6 cellular contexts compared by ENCODE assay signal in genomic region chr12:6938353-6939186, GRCh38. TPM values are rescaled to one million over a fixed set of nuclear protein-coding genes. Genes with fewer than 3 reads are reported as not detected.
DNase-seq lines count a peak whose midpoint lies in the region; ATAC-seq and TF ChIP-seq lines count a peak whose summit lies in the region.

No MANE protein-coding gene starts in this region.

- H2AK5ac ChIP-seq in mesenchymal stem cell (ENCODE audit: low read length, severe bottlenecking) = peak overlapping the region; percentile 72

- peak overlapping the region in 1 of 2 experiments; percentile 0 for H3K4ac ChIP-seq in mesenchymal stem cell (ENCODE audit: low read depth in 1 of 2, low read length in 2 of 2)

- H4K91ac ChIP-seq in mesenchymal stem cell (ENCODE audit: low read length) = peak overlapping the region; percentile 71

- peak overlapping the region in 1 of 2 experiments; percentile 78 for H3K4me3 ChIP-seq in mesenchymal stem cell (ENCODE audit: insufficient read depth in 1 of 2, low read depth in 1 of 2, low read length in 2 of 2)

- no peak overlapping the region for H2AFZ ChIP-seq in mesenchymal stem cell (ENCODE audit: low read depth, low read length)

- H3K9ac ChIP-seq in mesenchymal stem cell (ENCODE audit: low read length) = peak overlapping the region; percentile 92

- no peaks in the 10 kb centered on the region for H3K27me3 Mint-ChIP-seq in CD14-positive monocyte (ENCODE audit: low read depth in 3 of 3)
- no peaks in the 10 kb centered on the region for H3K27me3 Mint-ChIP-seq in activated T-helper 17 cell treated with anti-CD3 and anti-CD28 coated beads, Interleukin-2, amount 50 U/mL, for 72 hours

- H3K4me3 Mint-ChIP-seq in CD14-positive monocyte = peak overlapping the region; percentile 78 to 79
- peak overlapping the region; percentile 89 for H3K4me3 Mint-ChIP-seq in activated T-helper 17 cell treated with anti-CD3 and anti-CD28 coated beads, Interleukin-2, amount 50 U/mL, for 72 hours

- H3K18ac ChIP-seq in mesenchymal stem cell (ENCODE audit: low read depth in 1 of 2, low read length in 2 of 2) = no peak overlapping the region

- no peaks in the 10 kb centered on the region for H3K9me3 ChIP-seq in mesenchymal stem cell (ENCODE audit: control insufficient read depth, low read length)

- intact Hi-C loops in CD14-positive monocyte (cut with micrococcal nuclease) = loop anchor here (2.0 to 5.0 kb wide), 2 partner anchors 32 to 34 kb away; partner anchors contain the start of genes EMG1 (in 2 of the 2) and PHB2 (in 2 of the 2)

- no peak overlapping the region for H2BK120ac ChIP-seq in mesenchymal stem cell (ENCODE audit: low read depth, low read length)

- DNase-seq in CD14-positive monocyte (ENCODE audit: low spot score) (no peak), mesenchymal stem cell (no peak), activated gamma-delta T cell (lab: John Stamatoyannopoulos, UW) (no peak), NCI-H510A treated with DMSO at 0.1 percent for 48 hours (lab: John Stamatoyannopoulos, UW) (no peak)

- H3K9me3 Mint-ChIP-seq in CD14-positive monocyte = no peaks in the 10 kb centered on the region
- no peaks in the 10 kb centered on the region for H3K9me3 Mint-ChIP-seq in activated T-helper 17 cell treated with anti-CD3 and anti-CD28 coated beads, Interleukin-2, amount 50 U/mL, for 72 hours

- peaks cover 44% of the 10 kb centered on the region for H3K4me1 ChIP-seq in mesenchymal stem cell (ENCODE audit: control insufficient read depth, insufficient read depth, low read depth, low read length)

- peaks cover 44% of the 10 kb centered on the region for H3K4me1 Mint-ChIP-seq in CD14-positive monocyte
- H3K4me1 Mint-ChIP-seq in activated T-helper 17 cell treated with anti-CD3 and anti-CD28 coated beads, Interleukin-2, amount 50 U/mL, for 72 hours = peaks cover 26% of the 10 kb centered on the region

- H3K79me1 ChIP-seq in mesenchymal stem cell (replicated peaks; ENCODE audit: low read length, poor library complexity, severe bottlenecking) = peaks cover 11% of the 10 kb centered on the region

- peaks cover 68 to 77% of the 10 kb centered on the region in 2 experiments for H3K36me3 ChIP-seq in mesenchymal stem cell (ENCODE audit: control insufficient read depth in 1 of 2, insufficient read depth in 2 of 2, low read depth in 1 of 2, low read length in 2 of 2)

- 95% methylated on average over 32 of the region's 32 CpGs for WGBS in mesenchymal stem cell

- H2BK12ac ChIP-seq in mesenchymal stem cell (ENCODE audit: low read length in 2 of 2) = peak overlapping the region in 1 of 2 experiments; percentile 34

- TF ChIP-seq CTCF in CD14-positive monocyte (IDR thresholded peaks at IDR 0.05) = peak; percentile 50

- no peak overlapping the region for H3K23ac ChIP-seq in mesenchymal stem cell (ENCODE audit: low read length in 2 of 2)

- no peak overlapping the region for H3K14ac ChIP-seq in mesenchymal stem cell (ENCODE audit: low read length in 2 of 2)

- H3K27ac ChIP-seq in mesenchymal stem cell (ENCODE audit: low read length, poor library complexity, severe bottlenecking) = peak overlapping the region; percentile 46

- H3K36me3 Mint-ChIP-seq in CD14-positive monocyte = peaks cover 13 to 25% of the 10 kb centered on the region in 2 donors
- H3K36me3 Mint-ChIP-seq in activated T-helper 17 cell treated with anti-CD3 and anti-CD28 coated beads, Interleukin-2, amount 50 U/mL, for 72 hours (ENCODE audit: low read depth) = peaks cover 84% of the 10 kb centered on the region

- no peak overlapping the region for H2BK5ac ChIP-seq in mesenchymal stem cell (ENCODE audit: low read depth, low read length, poor library complexity, severe bottlenecking)

- peak overlapping the region; percentile 84 for H4K8ac ChIP-seq in mesenchymal stem cell (ENCODE audit: low read length)

- no peak for ATAC-seq in activated T-helper 17 cell treated with anti-CD3 and anti-CD28 coated beads, Interleukin-2, amount 50 U/mL, for 72 hours (replicated peaks)
- no peak for ATAC-seq in GM21447 (IDR thresholded peaks at IDR 0.05; ENCODE audit: unreplicated experiment)

- no peaks in the 10 kb centered on the region for H3K27me3 ChIP-seq in mesenchymal stem cell (ENCODE audit: control insufficient read depth in 1 of 2, insufficient read depth in 1 of 2, low read length in 2 of 2)

- no peak overlapping the region for H3K4me2 ChIP-seq in mesenchymal stem cell (ENCODE audit: low read length, poor library complexity, severe bottlenecking)

- H2BK15ac ChIP-seq in mesenchymal stem cell (ENCODE audit: low read depth, poor library complexity, severe bottlenecking) = no peak overlapping the region

- H3K27ac Mint-ChIP-seq in CD14-positive monocyte = peak overlapping the region in 5 of 7 donors; percentile 3 to 74 (median 61)
- H3K27ac Mint-ChIP-seq in activated T-helper 17 cell treated with anti-CD3 and anti-CD28 coated beads, Interleukin-2, amount 50 U/mL, for 72 hours = peak overlapping the region; percentile 98

RNA-seq across cellular contexts. Expression of gene RNU7-1, which starts 5.0 kb away (rescaled TPM):
- polyA plus RNA-seq in CD14-positive monocyte = not detected
- total RNA-seq in activated T-helper 17 cell treated with anti-CD3 and anti-CD28 coated beads, Interleukin-2, amount 50 U/mL, for 72 hours = not detected
- not detected for polyA plus RNA-seq in mesenchymal stem cell (2013, experiment 1 of 2)
- not detected for polyA plus RNA-seq in mesenchymal stem cell (2013, experiment 2 of 2)

RNA-seq across cellular contexts. Expression of gene C12orf57, which starts 5.3 kb away (rescaled TPM):
- 10 to 100 TPM; 19.1 to 24.2 TPM for polyA plus RNA-seq in CD14-positive monocyte
- 100 to 1,000 TPM; 192 to 307 TPM for total RNA-seq in activated T-helper 17 cell treated with anti-CD3 and anti-CD28 coated beads, Interleukin-2, amount 50 U/mL, for 72 hours
- 186 TPM for polyA plus RNA-seq in mesenchymal stem cell (2013, experiment 1 of 2)
- polyA plus RNA-seq in mesenchymal stem cell (2013, experiment 2 of 2) = 188 TPM

RNA-seq across cellular contexts. Expression of gene ATN1, which starts 10.8 kb away (rescaled TPM):
- polyA plus RNA-seq in CD14-positive monocyte = under 1 TPM in 1 of 2 donors, not detected in 1; 0.40 TPM
- total RNA-seq in activated T-helper 17 cell treated with anti-CD3 and anti-CD28 coated beads, Interleukin-2, amount 50 U/mL, for 72 hours = 10 to 100 TPM; 34.0 to 62.3 TPM
- 119 TPM for polyA plus RNA-seq in mesenchymal stem cell (2013, experiment 1 of 2)
- 111 TPM for polyA plus RNA-seq in mesenchymal stem cell (2013, experiment 2 of 2)

RNA-seq across cellular contexts. Expression of gene PTPN6, which starts 12.6 kb away (rescaled TPM):
- polyA plus RNA-seq in CD14-positive monocyte = 100 to 1,000 TPM; 449 to 562 TPM
- 100 to 1,000 TPM; 134 to 223 TPM for total RNA-seq in activated T-helper 17 cell treated with anti-CD3 and anti-CD28 coated beads, Interleukin-2, amount 50 U/mL, for 72 hours
- polyA plus RNA-seq in mesenchymal stem cell (2013, experiment 1 of 2) = 0.73 TPM
- polyA plus RNA-seq in mesenchymal stem cell (2013, experiment 2 of 2) = 1.2 TPM

RNA-seq across cellular contexts. Expression of gene ENO2, which starts 24.2 kb away (rescaled TPM):
- under 1 TPM; 0.09 to 0.19 TPM for polyA plus RNA-seq in CD14-positive monocyte
- total RNA-seq in activated T-helper 17 cell treated with anti-CD3 and anti-CD28 coated beads, Interleukin-2, amount 50 U/mL, for 72 hours = 100 to 1,000 TPM; 234 to 858 TPM
- 22.7 TPM for polyA plus RNA-seq in mesenchymal stem cell (2013, experiment 1 of 2)
- polyA plus RNA-seq in mesenchymal stem cell (2013, experiment 2 of 2) = 20.2 TPM
